8 cellular contexts compared by ENCODE assay signal in genomic region chr9:135990468-135991429, GRCh38. TPM values are rescaled to one million over a fixed set of nuclear protein-coding genes. Genes with fewer than 3 reads are reported as not detected.
DNase-seq lines count a peak whose midpoint lies in the region; ATAC-seq and TF ChIP-seq lines count a peak whose summit lies in the region.

No MANE protein-coding gene starts in this region.

- H3K27ac ChIP-seq in foreskin keratinocyte = no peak overlapping the region

- peaks cover 5% of the 10 kb centered on the region for H3K4me1 ChIP-seq in foreskin keratinocyte

- H3K27me3 ChIP-seq in foreskin keratinocyte = peaks cover 51% of the 10 kb centered on the region

- DNase-seq in NCI-H1436 (lab: John Stamatoyannopoulos, UW) (peak; percentile 85), NCI-H1436 treated with DMSO at 0.1 percent for 48 hours (lab: John Stamatoyannopoulos, UW) (no peak), NCI-H774 (lab: John Stamatoyannopoulos, UW) (peak; percentile 82), foreskin keratinocyte (no peak)
- DNase-seq in activated effector memory CD4-positive, alpha-beta T cell treated with anti-CD3 and anti-CD28 coated beads, Interleukin-2, amount 50 U/mL, for 16 hours = peak; percentile 74
- DNase-seq in stimulated activated CD4-positive, alpha-beta T cell treated with anti-CD3 and anti-CD28 coated beads, Interleukin-12 subunit alpha, Interleukin-12 subunit beta, amount 100 ng/mL, for 4 hours = peak; percentile 34

- no peak for TF ChIP-seq CTCF in foreskin keratinocyte (conservative IDR thresholded peaks at IDR 0.05)

- ATAC-seq in foreskin keratinocyte (peak; percentile 18), GM18868 (IDR thresholded peaks at IDR 0.05; ENCODE audit: unreplicated experiment) (no peak), HG03135 (IDR thresholded peaks at IDR 0.05; ENCODE audit: unreplicated experiment) (no peak)

RNA-seq across cellular contexts. Expression of gene UBAC1, which starts 29.6 kb away (rescaled TPM):
- total RNA-seq in foreskin keratinocyte = 58.0 and 58.8 TPM in 2 replicates
- polyA plus RNA-seq in foreskin keratinocyte = 56.9 and 58.6 TPM in 2 replicates

Comparison
In these comparisons a context has a peak if more than half of its experiments do, and no peak if none do; other contexts are left out.
1. DNase-seq: peak in NCI-H1436 (single experiment), NCI-H774 (single experiment), activated effector memory CD4-positive, alpha-beta T cell treated with anti-CD3 and anti-CD28 coated beads, Interleukin-2, amount 50 U/mL, for 16 hours (single experiment) and stimulated activated CD4-positive, alpha-beta T cell treated with anti-CD3 and anti-CD28 coated beads, Interleukin-12 subunit alpha, Interleukin-12 subunit beta, amount 100 ng/mL, for 4 hours (single experiment); none in NCI-H1436 treated with DMSO at 0.1 percent for 48 hours (single experiment) and foreskin keratinocyte (0 of 2).